6 cellular contexts compared by ENCODE assay signal in the genomic region with DNA sequence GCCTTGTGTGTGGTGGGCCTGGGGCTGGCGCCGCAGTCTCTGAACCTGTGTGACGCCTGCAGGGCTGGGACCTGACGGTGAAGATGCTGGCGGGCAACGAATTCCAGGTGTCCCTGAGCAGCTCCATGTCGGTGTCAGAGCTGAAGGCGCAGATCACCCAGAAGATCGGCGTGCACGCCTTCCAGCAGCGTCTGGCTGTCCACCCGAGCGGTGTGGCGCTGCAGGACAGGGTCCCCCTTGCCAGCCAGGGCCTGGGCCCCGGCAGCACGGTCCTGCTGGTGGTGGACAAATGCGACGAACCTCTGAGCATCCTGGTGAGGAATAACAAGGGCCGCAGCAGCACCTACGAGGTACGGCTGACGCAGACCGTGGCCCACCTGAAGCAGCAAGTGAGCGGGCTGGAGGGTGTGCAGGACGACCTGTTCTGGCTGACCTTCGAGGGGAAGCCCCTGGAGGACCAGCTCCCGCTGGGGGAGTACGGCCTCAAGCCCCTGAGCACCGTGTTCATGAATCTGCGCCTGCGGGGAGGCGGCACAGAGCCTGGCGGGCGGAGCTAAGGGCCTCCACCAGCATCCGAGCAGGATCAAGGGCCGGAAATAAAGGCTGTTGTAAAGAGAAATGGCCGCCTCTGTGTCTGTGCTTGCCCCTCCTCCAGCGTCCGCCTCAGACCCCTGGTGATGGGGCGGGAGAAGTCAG. TPM values are rescaled to one million over a fixed set of nuclear protein-coding genes. Genes with fewer than 3 reads are reported as not detected.
DNase-seq lines count a peak whose midpoint lies in the region; ATAC-seq lines count a peak whose summit lies in the region.

No MANE protein-coding gene starts in this region.

- DNase-seq in GM23248: peak; percentile 71
- DNase-seq in activated CD4-positive, alpha-beta T cell treated with anti-CD3 and anti-CD28 coated beads, Interleukin-2, amount 50 U/mL, for 48 hours: peak; percentile 45 to 55
- DNase-seq in iris pigment epithelial cell (ENCODE audit: low read depth): peak; percentile 44
- DNase-seq in KG1 (lab: John Stamatoyannopoulos, UW): no peak
- no peak for DNase-seq in activated CD4-positive, CD25-positive, alpha-beta regulatory T cell treated with anti-CD3 and anti-CD28 coated beads, Interleukin-2, amount 50 U/mL, for 72 hours

- H3F3A ChIP-seq in GM23248 (ENCODE audit: insufficient read depth): no peaks in the 10 kb centered on the region

- H3K79me2 ChIP-seq in GM23248 (ENCODE audit: insufficient read depth): no peaks in the 10 kb centered on the region

- H2AFZ ChIP-seq in GM23248: peak overlapping the region; percentile 79

- in situ Hi-C loops in GM23248 (cut with MboI): no loop called here

- H3K4me1 ChIP-seq in GM23248 (ENCODE audit: insufficient read depth): peaks cover 4% of the 10 kb centered on the region; the same call in 1 of the 2 replicates

- H3K9me3 ChIP-seq in GM23248 (ENCODE audit: low read depth): no peaks in the 10 kb centered on the region

- peak overlapping the region; percentile 55 for H3K27ac ChIP-seq in GM23248

- H3K9ac ChIP-seq in GM23248: peak overlapping the region; percentile 79

- 23 to 41% methylated on average over 41 of the region's 41 CpGs for WGBS in GM23248 (ENCODE audit: low coverage in 1 of 2, low lambda C conversion rate in 2 of 2, missing lambda C conversion rate in 2 of 2), 2 experiments

- H3K4me3 ChIP-seq in GM23248: peak overlapping the region; percentile 73

- H3K4me2 ChIP-seq in GM23248 (ENCODE audit: unreplicated experiment): peak overlapping the region; percentile 87

- H4K20me1 ChIP-seq in GM23248 (ENCODE audit: insufficient read depth): no peaks in the 10 kb centered on the region

- H3K27me3 ChIP-seq in GM23248 (replicated peaks; ENCODE audit: insufficient read depth): no peaks in the 10 kb centered on the region

- H3K9me2 ChIP-seq in GM23248 (ENCODE audit: insufficient read depth): no peaks in the 10 kb centered on the region

- no peaks in the 10 kb centered on the region for H3K36me3 ChIP-seq in GM23248 (ENCODE audit: low read depth)

- no peak for ATAC-seq in HG02840 (IDR thresholded peaks at IDR 0.05; ENCODE audit: low FRiP score, unreplicated experiment)

RNA-seq across cellular contexts. Expression of gene ISG15, which starts 0.8 kb away (rescaled TPM):
- 41.2 and 49.1 TPM in 2 replicates for total RNA-seq in GM23248 (2014; rRNA removed; shearing (Covaris generic))
- 77.0 and 85.7 TPM in 2 replicates for polyA plus RNA-seq in GM23248 (2016; fragmentation: Nextera tagmentation; extraction: Ambion mirVana)

RNA-seq across cellular contexts. Expression of gene AGRN, which starts 5.8 kb away (rescaled TPM):
- total RNA-seq in GM23248 (2014; rRNA removed; shearing (Covaris generic)): 43.2 and 55.1 TPM in 2 replicates
- 1.4 and 1.8 TPM in 2 replicates for polyA plus RNA-seq in GM23248 (2016; fragmentation: Nextera tagmentation; extraction: Ambion mirVana)

RNA-seq across cellular contexts. Expression of gene HES4, which starts 14.2 kb away (rescaled TPM):
- total RNA-seq in GM23248 (2014; rRNA removed; shearing (Covaris generic)): 3.1 and 7.6 TPM in 2 replicates
- polyA plus RNA-seq in GM23248 (2016; fragmentation: Nextera tagmentation; extraction: Ambion mirVana): 3.7 and 4.1 TPM in 2 replicates

RNA-seq across cellular contexts. Expression of gene PERM1, which starts 32.2 kb away (rescaled TPM):
- not detected in 2 replicates for total RNA-seq in GM23248 (2014; rRNA removed; shearing (Covaris generic))
- polyA plus RNA-seq in GM23248 (2016; fragmentation: Nextera tagmentation; extraction: Ambion mirVana): 0.45 and 0.61 TPM in 2 replicates

RNA-seq across cellular contexts. Expression of gene PLEKHN1, which starts 47.8 kb away (rescaled TPM):
- 1.4 and 2.1 TPM in 2 replicates for total RNA-seq in GM23248 (2014; rRNA removed; shearing (Covaris generic))
- 1.7 and 2.5 TPM in 2 replicates for polyA plus RNA-seq in GM23248 (2016; fragmentation: Nextera tagmentation; extraction: Ambion mirVana)

Comparison
In these comparisons a context has a peak if more than half of its experiments do, and no peak if none do; other contexts are left out.
1. DNase-seq: peak in GM23248 (single experiment), activated CD4-positive, alpha-beta T cell treated with anti-CD3 and anti-CD28 coated beads, Interleukin-2, amount 50 U/mL, for 48 hours (2 of 2) and iris pigment epithelial cell (single experiment); none in KG1 (single experiment) and activated CD4-positive, CD25-positive, alpha-beta regulatory T cell treated with anti-CD3 and anti-CD28 coated beads, Interleukin-2, amount 50 U/mL, for 72 hours (single experiment).